ENCODE assay signal across 13 cellular contexts in the genomic region with DNA sequence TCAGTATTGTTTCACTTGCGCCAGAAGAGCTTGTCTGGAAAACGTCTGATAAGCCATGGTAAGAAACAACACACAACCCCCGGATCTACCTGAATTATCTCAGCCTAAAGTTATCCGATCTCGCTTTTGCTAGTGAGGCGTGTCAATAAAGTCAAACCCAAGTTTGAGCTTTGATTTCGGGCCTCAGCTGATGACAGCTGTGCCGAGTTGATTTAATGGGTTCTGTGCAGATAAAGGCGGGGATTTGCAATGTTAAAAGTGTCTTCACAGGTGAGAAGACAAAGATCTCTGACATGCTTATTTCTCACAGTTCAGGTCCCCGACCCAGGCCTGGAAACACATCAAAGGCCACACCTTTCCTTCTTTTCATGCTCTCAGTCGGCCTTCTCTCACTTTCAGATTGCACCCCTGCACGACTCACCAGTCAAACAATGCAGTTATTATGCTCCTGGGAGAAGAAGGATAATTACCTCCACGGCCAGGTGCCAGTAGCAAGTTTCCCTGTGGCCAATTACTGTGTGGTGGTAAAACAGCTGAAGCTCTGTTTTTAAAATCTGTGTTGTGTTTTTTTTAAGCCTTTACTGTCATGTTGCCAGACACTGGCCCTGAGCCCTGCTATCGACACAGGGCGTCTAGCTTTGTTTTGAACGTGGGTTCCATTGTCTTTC.
DNase-seq lines count a peak whose midpoint lies in the region; ATAC-seq, FAIRE-seq and TF ChIP-seq lines count a peak whose summit lies in the region.
"Had no signal": no experiment of that assay in that cellular context is flagged by ENCODE, and none has a peak within 500 bp of the region (broad histone marks: within the 10 kb centered on the region; RNA-seq: fewer than 3 reads in every experiment).

No MANE protein-coding gene starts in this region.

- H3K79me2 ChIP-seq in PC-3 (ENCODE audit: low read length) (no peaks in the 10 kb centered on the region), keratinocyte (ENCODE audit: control insufficient read depth, insufficient read depth, low read length) (no peaks in the 10 kb centered on the region)

- no peaks in the 10 kb centered on the region for H3K27me3 Mint-ChIP-seq in activated T-helper 2 cell treated with anti-CD3 and anti-CD28 coated beads, Interferon-gamma antibody, Interleukin-2, Interleukin-4, amounts not matched to agents 10 μg/mL and 5 μg/mL and 100 μg/mL, durations not matched to agents 14 hours and 24 hours and 36 hours (ENCODE audit: low read depth)
- peaks cover 0 to 3% of the 10 kb centered on the region in 2 donors for H3K27me3 Mint-ChIP-seq in T-cell
- H3K27me3 Mint-ChIP-seq: stimulated activated naive CD8-positive, alpha-beta T cell treated with anti-CD3 and anti-CD28 coated beads, Interleukin-15, Interleukin-2, amounts not matched to agents 100 ng/mL and 50 ng/mL, for 24 hours had no signal

- no peak overlapping the region for H3K27ac Mint-ChIP-seq in activated T-helper 2 cell treated with anti-CD3 and anti-CD28 coated beads, Interferon-gamma antibody, Interleukin-2, Interleukin-4, amounts not matched to agents 10 μg/mL and 5 μg/mL and 100 μg/mL, durations not matched to agents 14 hours and 24 hours and 36 hours
- H3K27ac Mint-ChIP-seq in T-cell: no peak overlapping the region
- H3K27ac Mint-ChIP-seq: stimulated activated naive CD8-positive, alpha-beta T cell treated with anti-CD3 and anti-CD28 coated beads, Interleukin-15, Interleukin-2, amounts not matched to agents 100 ng/mL and 50 ng/mL, for 24 hours had no signal

- H3K9me1 ChIP-seq in keratinocyte (ENCODE audit: control insufficient read depth, extremely low read depth, insufficient read depth, low read length): no peaks in the 10 kb centered on the region

- H3K27ac ChIP-seq in PC-3 (ENCODE audit: low read length) (peak overlapping the region; percentile 12; the same call in 1 of the 2 replicates), keratinocyte (ENCODE audit: control insufficient read depth, insufficient read depth, low read length) (peak overlapping the region; percentile 80)

- POLR2A ChIA-PET in PC-3 (lab: Charles Lee; ENCODE audit: unreplicated experiment) (interaction anchor here (0.6 kb wide), 1 partner anchor 155 kb away, joined by 5 read pairs; no protein-coding TSS in a partner anchor), T-cell (lab: Charles Lee) (no interaction called here)

- WGBS in lower leg skin, 2 donors: 47 to 61% methylated on average over 16 of the region's 16 CpGs

- H2AFZ ChIP-seq in PC-3 (ENCODE audit: low read length): peak overlapping the region; percentile 52
- H2AFZ ChIP-seq in keratinocyte (ENCODE audit: control insufficient read depth, low read length): peak overlapping the region; percentile 82

- in situ Hi-C loops in Caki2 (cut with HindIII; ENCODE audit: low pct_unique_long_range_greater_than_20kb, low sequenced_read_pairs): no loop called here

- no TSS peak for BruUV-seq in PC-3 (replicated peaks; lab: Mats Ljungman, UMichigan)

- H3K9ac ChIP-seq in PC-3 (ENCODE audit: low read length): no peak overlapping the region
- peak overlapping the region; percentile 74 for H3K9ac ChIP-seq in keratinocyte (ENCODE audit: control insufficient read depth, extremely low read depth, insufficient read depth, low read length)

- no peaks in the 10 kb centered on the region for H3K9me3 Mint-ChIP-seq in activated T-helper 2 cell treated with anti-CD3 and anti-CD28 coated beads, Interferon-gamma antibody, Interleukin-2, Interleukin-4, amounts not matched to agents 10 μg/mL and 5 μg/mL and 100 μg/mL, durations not matched to agents 14 hours and 24 hours and 36 hours
- no peaks in the 10 kb centered on the region for H3K9me3 Mint-ChIP-seq in T-cell

- H3K9me3 ChIP-seq in PC-3 (ENCODE audit: low read length): no peaks in the 10 kb centered on the region
- H3K9me3 ChIP-seq in keratinocyte (ENCODE audit: control insufficient read depth, low read depth, low read length): no peaks in the 10 kb centered on the region

- intact Hi-C loops in PC-3 (cut with micrococcal nuclease) (no loop called here), lower leg skin (cut with DNase I; ENCODE audit: low total_unique reads) (no loop called here)
- intact Hi-C loops in activated T-helper 2 cell treated with anti-CD3 and anti-CD28 coated beads, Interferon-gamma antibody, Interleukin-2, Interleukin-4, amounts not matched to agents 10 μg/mL and 5 μg/mL and 100 μg/mL, durations not matched to agents 14 hours and 24 hours and 36 hours (cut with micrococcal nuclease): no loop called here

- H3K27me3 ChIP-seq in PC-3 (ENCODE audit: low read length) (no peaks in the 10 kb centered on the region), keratinocyte (ENCODE audit: control insufficient read depth, extremely low read depth, insufficient read depth, low read length) (no peaks in the 10 kb centered on the region)

- no peaks in the 10 kb centered on the region for H3K36me3 Mint-ChIP-seq in activated T-helper 2 cell treated with anti-CD3 and anti-CD28 coated beads, Interferon-gamma antibody, Interleukin-2, Interleukin-4, amounts not matched to agents 10 μg/mL and 5 μg/mL and 100 μg/mL, durations not matched to agents 14 hours and 24 hours and 36 hours (ENCODE audit: low read depth)
- no peaks in the 10 kb centered on the region for H3K36me3 Mint-ChIP-seq in T-cell

- H3K4me2 ChIP-seq in PC-3 (ENCODE audit: low read length) (peak overlapping the region; percentile 7; the same call in 1 of the 2 replicates), keratinocyte (ENCODE audit: control insufficient read depth, extremely low read depth, insufficient read depth, low read depth, low read length) (peak overlapping the region; percentile 86)

- TF ChIP-seq CTCF in PC-3 (conservative IDR thresholded peaks at IDR 0.05; ENCODE audit: low read depth, low read length) (no peak), keratinocyte (optimal IDR thresholded peaks at IDR 0.05 in 1 of 3, IDR thresholded peaks at IDR 0.05 in 1 of 3, conservative IDR thresholded peaks at IDR 0.05 in 1 of 3; ENCODE audit: extremely low read depth in 1 of 3, insufficient read depth in 2 of 3, low read length in 3 of 3) (no peak), lower leg skin (IDR thresholded peaks at IDR 0.05) (no peak)

- no peaks in the 10 kb centered on the region for H4K20me1 ChIP-seq in PC-3 (ENCODE audit: low read length)
- H4K20me1 ChIP-seq in keratinocyte (ENCODE audit: control insufficient read depth, extremely low read depth, insufficient read depth, low read length): no peaks in the 10 kb centered on the region

- peak; percentile 50; the same call in 1 of the 2 replicates for ATAC-seq in PC-3
- ATAC-seq in T-cell (replicated peaks in 1 of 4): no peak

- no peaks in the 10 kb centered on the region for H3F3A ChIP-seq in PC-3 (ENCODE audit: low read length, unreplicated experiment)

- H3K36me3 ChIP-seq in PC-3 (ENCODE audit: low read depth, low read length) (no peaks in the 10 kb centered on the region), keratinocyte (ENCODE audit: control insufficient read depth in 2 of 2, extremely low read depth in 1 of 2, insufficient read depth in 2 of 2, low read length in 2 of 2) (no peaks in the 10 kb centered on the region)

- no peak overlapping the region for H3K4me3 ChIP-seq in PC-3 (ENCODE audit: low read length)
- peak overlapping the region in 2 of 3 experiments; percentile 30 to 53 for H3K4me3 ChIP-seq in keratinocyte (ENCODE audit: control insufficient read depth in 2 of 3, extremely low read depth in 1 of 3, insufficient read depth in 2 of 3, low read depth in 1 of 3, low read length in 3 of 3)
- no peak overlapping the region for H3K4me3 ChIP-seq in lower leg skin (ENCODE audit: low read depth, poor library complexity, severe bottlenecking)

- no peak overlapping the region for H3K4me3 Mint-ChIP-seq in activated T-helper 2 cell treated with anti-CD3 and anti-CD28 coated beads, Interferon-gamma antibody, Interleukin-2, Interleukin-4, amounts not matched to agents 10 μg/mL and 5 μg/mL and 100 μg/mL, durations not matched to agents 14 hours and 24 hours and 36 hours (ENCODE audit: low read depth)
- no peak overlapping the region for H3K4me3 Mint-ChIP-seq in T-cell
- H3K4me3 Mint-ChIP-seq: stimulated activated naive CD8-positive, alpha-beta T cell treated with anti-CD3 and anti-CD28 coated beads, Interleukin-15, Interleukin-2, amounts not matched to agents 100 ng/mL and 50 ng/mL, for 24 hours had no signal

- dilution Hi-C loops in keratinocyte (cut with MboI; ENCODE audit: extremely low pct_ligation_motif_present, low sequenced_read_pairs): no loop called here

- H3K4me1 Mint-ChIP-seq in activated T-helper 2 cell treated with anti-CD3 and anti-CD28 coated beads, Interferon-gamma antibody, Interleukin-2, Interleukin-4, amounts not matched to agents 10 μg/mL and 5 μg/mL and 100 μg/mL, durations not matched to agents 14 hours and 24 hours and 36 hours (ENCODE audit: low read depth): peaks cover 12% of the 10 kb centered on the region
- peaks cover 0 to 18% (median 7%) of the 10 kb centered on the region in 3 donors for H3K4me1 Mint-ChIP-seq in T-cell

- peak; percentile 93 for FAIRE-seq in keratinocyte (lab: Jason Lieb, UNC)

- CTCF ChIA-PET in PC-3 (lab: Charles Lee) (no interaction called here), T-cell (lab: Charles Lee) (no interaction called here)

- H3K4me1 ChIP-seq in PC-3 (ENCODE audit: insufficient read depth, low read length): peaks cover 23% of the 10 kb centered on the region
- peaks cover 20% of the 10 kb centered on the region for H3K4me1 ChIP-seq in keratinocyte (ENCODE audit: control insufficient read depth, extremely low read depth, insufficient read depth, low read length)

- DNase-seq in Caki2 (ENCODE audit: low read depth): peak; percentile 65
- peak; percentile 84 for DNase-seq in NCI-H1092 treated with DMSO at 0.1 percent for 48 hours (lab: John Stamatoyannopoulos, UW)
- DNase-seq in PC-3: peak; percentile 50
- peak; percentile 21 for DNase-seq in keratinocyte (ENCODE audit: low read depth, low spot score)
- no peak for DNase-seq in GM19240 (ENCODE audit: insufficient read length, low spot score)
- no peak for DNase-seq in lower leg skin (ENCODE audit: low spot score in 2 of 2)
- no peak for DNase-seq in activated T-helper 2 cell treated with anti-CD3 and anti-CD28 coated beads, Interferon-gamma antibody, Interleukin-2, Interleukin-4, amounts not matched to agents 10 μg/mL and 5 μg/mL and 100 μg/mL, durations not matched to agents 14 hours and 24 hours and 36 hours (ENCODE audit: low spot score)
- no peak for DNase-seq in T-cell
- DNase-seq: activated CD4-positive, alpha-beta T cell treated with anti-CD3 and anti-CD28 coated beads, Interleukin-2, amount 50 U/mL, for 4 hours; AML-193; anterior cingulate cortex; SIG-M5 had no signal

- H3K9me2 ChIP-seq in PC-3 (replicated peaks; ENCODE audit: low read length): no peaks in the 10 kb centered on the region

- TF ChIP-seq POLR2A in lower leg skin (IDR thresholded peaks at IDR 0.05): no peak

Comparison
In these comparisons a context has a peak if more than half of its experiments do, and no peak if none do; other contexts are left out.
1. DNase-seq: peak in Caki2 (single experiment), NCI-H1092 treated with DMSO at 0.1 percent for 48 hours (single experiment), PC-3 (single experiment) and keratinocyte (single experiment); none in GM19240 (single experiment), lower leg skin (0 of 2), activated T-helper 2 cell treated with anti-CD3 and anti-CD28 coated beads, Interferon-gamma antibody, Interleukin-2, Interleukin-4, amounts not matched to agents 10 μg/mL and 5 μg/mL and 100 μg/mL, durations not matched to agents 14 hours and 24 hours and 36 hours (single experiment) and T-cell (0 of 34).
2. H3K4me3 ChIP-seq: peak in keratinocyte (2 of 3); none in PC-3 (single experiment) and lower leg skin (single experiment).